13 cellular contexts compared by ENCODE assay signal in genomic region chr20:36035720-36036119, GRCh38.
A peak's percentile ranks its signal among the peaks of the same experiment; 100 is the strongest.
DNase-seq lines count a peak whose midpoint lies in the region; ATAC-seq and TF ChIP-seq lines count a peak whose summit lies in the region.
"Had no signal": no experiment of that assay in that cellular context is flagged by ENCODE, and none has a peak within 500 bp of the region (broad histone marks: within the 10 kb centered on the region; RNA-seq: fewer than 3 reads in every experiment).

No MANE protein-coding gene starts in this region.

- ATAC-seq in activated CD8-positive, alpha-beta T cell treated with anti-CD3 and anti-CD28 coated beads, Interleukin-2, amount 10 ng/mL, durations not matched to agents 7 days and 5 days = peak; percentile 19
- ATAC-seq in activated CD8-positive, alpha-beta T cell treated with anti-CD3 and anti-CD28 coated beads for 36 hours = no peak
- ATAC-seq: gastroesophageal sphincter had no signal

- no peak for DNase-seq in activated CD8-positive, alpha-beta T cell treated with anti-CD3 and anti-CD28 coated beads, Interleukin-2, amount 10 ng/mL, durations not matched to agents 7 days and 5 days
- no peak for DNase-seq in activated CD8-positive, alpha-beta T cell treated with anti-CD3 and anti-CD28 coated beads for 36 hours
- DNase-seq in NCI-H526 (lab: John Stamatoyannopoulos, UW) (peak; percentile 78 to 81), astrocyte of the hippocampus (ENCODE audit: low read depth, low spot score) (peak; percentile 17), KG1 (lab: John Stamatoyannopoulos, UW) (no peak), anterior cingulate cortex (lab: John Stamatoyannopoulos, UW) (no peak)
- no peak for DNase-seq in effector CD4-positive, alpha-beta T cell
- no peak for DNase-seq in activated naive CD4-positive, alpha-beta T cell treated with anti-CD3 and anti-CD28 coated beads, Interleukin-2, amount 50 U/mL, for 16 hours
- DNase-seq: NCI-H1417 treated with DMSO at 0.1 percent for 48 hours, ovary, Peyer's patch, spleen had no signal

- no peaks in the 10 kb centered on the region for H3K4me1 Mint-ChIP-seq in activated CD8-positive, alpha-beta T cell treated with anti-CD3 and anti-CD28 coated beads, Interleukin-2, amount 10 ng/mL, durations not matched to agents 7 days and 5 days (ENCODE audit: low read depth)
- H3K4me1 Mint-ChIP-seq in activated CD8-positive, alpha-beta T cell treated with anti-CD3 and anti-CD28 coated beads for 36 hours (ENCODE audit: low read depth) = no peaks in the 10 kb centered on the region

- no peak for TF ChIP-seq CTCF in activated CD8-positive, alpha-beta T cell treated with anti-CD3 and anti-CD28 coated beads for 36 hours (IDR thresholded peaks at IDR 0.05)

- H3K9me3 Mint-ChIP-seq in activated CD8-positive, alpha-beta T cell treated with anti-CD3 and anti-CD28 coated beads, Interleukin-2, amount 10 ng/mL, durations not matched to agents 7 days and 5 days (ENCODE audit: insufficient read depth) = no peaks in the 10 kb centered on the region
- H3K9me3 Mint-ChIP-seq in activated CD8-positive, alpha-beta T cell treated with anti-CD3 and anti-CD28 coated beads for 36 hours = no peaks in the 10 kb centered on the region

- no peak overlapping the region for H3K4me3 Mint-ChIP-seq in activated CD8-positive, alpha-beta T cell treated with anti-CD3 and anti-CD28 coated beads, Interleukin-2, amount 10 ng/mL, durations not matched to agents 7 days and 5 days
- no peak overlapping the region for H3K4me3 Mint-ChIP-seq in activated CD8-positive, alpha-beta T cell treated with anti-CD3 and anti-CD28 coated beads for 36 hours

- H3K27ac Mint-ChIP-seq in activated CD8-positive, alpha-beta T cell treated with anti-CD3 and anti-CD28 coated beads, Interleukin-2, amount 10 ng/mL, durations not matched to agents 7 days and 5 days = no peak overlapping the region
- H3K27ac Mint-ChIP-seq in activated CD8-positive, alpha-beta T cell treated with anti-CD3 and anti-CD28 coated beads for 36 hours = no peak overlapping the region

- intact Hi-C loops in activated CD8-positive, alpha-beta T cell treated with anti-CD3 and anti-CD28 coated beads for 36 hours (cut with micrococcal nuclease) = no loop called here

- peaks cover 5% of the 10 kb centered on the region for H3K27me3 Mint-ChIP-seq in activated CD8-positive, alpha-beta T cell treated with anti-CD3 and anti-CD28 coated beads, Interleukin-2, amount 10 ng/mL, durations not matched to agents 7 days and 5 days (ENCODE audit: low read depth)
- no peaks in the 10 kb centered on the region for H3K27me3 Mint-ChIP-seq in activated CD8-positive, alpha-beta T cell treated with anti-CD3 and anti-CD28 coated beads for 36 hours

- no peaks in the 10 kb centered on the region for H3K36me3 Mint-ChIP-seq in activated CD8-positive, alpha-beta T cell treated with anti-CD3 and anti-CD28 coated beads, Interleukin-2, amount 10 ng/mL, durations not matched to agents 7 days and 5 days (ENCODE audit: low read depth)
- H3K36me3 Mint-ChIP-seq in activated CD8-positive, alpha-beta T cell treated with anti-CD3 and anti-CD28 coated beads for 36 hours (ENCODE audit: low read depth) = no peaks in the 10 kb centered on the region

- POLR2A ChIA-PET in activated CD8-positive, alpha-beta T cell treated with anti-CD3 and anti-CD28 coated beads, Interleukin-2, amount 10 ng/mL, durations not matched to agents 7 days and 5 days (lab: Charles Lee) = no interaction called here
- POLR2A ChIA-PET in activated CD8-positive, alpha-beta T cell treated with anti-CD3 and anti-CD28 coated beads for 36 hours (lab: Charles Lee) = no interaction called here

- CTCF ChIA-PET in activated CD8-positive, alpha-beta T cell treated with anti-CD3 and anti-CD28 coated beads, Interleukin-2, amount 10 ng/mL, durations not matched to agents 7 days and 5 days (lab: Charles Lee) = interaction anchor here (1.3 kb wide), 1 partner anchor 43 kb away, joined by 5 read pairs; no protein-coding TSS in a partner anchor
- CTCF ChIA-PET in activated CD8-positive, alpha-beta T cell treated with anti-CD3 and anti-CD28 coated beads for 36 hours (lab: Charles Lee) = no interaction called here

Comparison
In these comparisons a context has a peak if more than half of its experiments do, and no peak if none do; other contexts are left out.
1. DNase-seq: peak in NCI-H526 (2 of 2) and astrocyte of the hippocampus (single experiment); none in activated CD8-positive, alpha-beta T cell treated with anti-CD3 and anti-CD28 coated beads, Interleukin-2, amount 10 ng/mL, durations not matched to agents 7 days and 5 days (single experiment), activated CD8-positive, alpha-beta T cell treated with anti-CD3 and anti-CD28 coated beads for 36 hours (single experiment), KG1 (single experiment), effector CD4-positive, alpha-beta T cell (single experiment), anterior cingulate cortex (0 of 58) and activated naive CD4-positive, alpha-beta T cell treated with anti-CD3 and anti-CD28 coated beads, Interleukin-2, amount 50 U/mL, for 16 hours (single experiment).